ENCODE assay signal across 18 cellular contexts in genomic region chr12:31303466-31303865, GRCh38.
"Had no signal": no experiment of that assay in that cellular context is flagged by ENCODE, and none has a peak within 500 bp of the region (broad histone marks: within the 10 kb centered on the region; RNA-seq: fewer than 3 reads in every experiment).

No MANE protein-coding gene starts in this region.

- DNase-seq: activated CD4-positive, alpha-beta memory T cell treated with anti-CD3 and anti-CD28 coated beads, Interleukin-2, amount 10 ng/mL, durations not matched to agents 7 days and 5 days; activated CD8-positive, alpha-beta memory T cell treated with anti-CD3 and anti-CD28 coated beads, Interleukin-2, amount 50 U/mL, for 48 hours; amniotic stem cell; hippocampal formation; kidney; left lung; mammary epithelial cell; mucosa of descending colon; naive thymus-derived CD8-positive, alpha-beta T cell; occipital lobe; stimulated activated CD4-positive, alpha-beta T cell treated with anti-CD3 and anti-CD28 coated beads, Interleukin-2, amount 100 ng/mL, for 48 hours; stimulated activated naive CD4-positive, alpha-beta T cell treated with Interleukin-2 at 50 U/mL for 16 hours; upper lobe of right lung had no signal

- ATAC-seq: left lung; mucosa of descending colon; naive thymus-derived CD8-positive, alpha-beta T cell; upper lobe of right lung had no signal

- H3K27ac Mint-ChIP-seq: activated CD4-positive, alpha-beta memory T cell treated with anti-CD3 and anti-CD28 coated beads, Interleukin-2, amount 10 ng/mL, durations not matched to agents 7 days and 5 days; activated T-helper 1 cell treated with anti-CD3 and anti-CD28 coated beads, Interleukin-12 subunit alpha, Interleukin-12 subunit beta, Interleukin-2, Interleukin-4 antibody, amounts not matched to agents 30 ng/mL and 10 ng/mL and 1 ng/mL, durations not matched to agents 14 hours and 24 hours and 36 hours had no signal

- H3K9me3 Mint-ChIP-seq: activated CD4-positive, alpha-beta memory T cell treated with anti-CD3 and anti-CD28 coated beads, Interleukin-2, amount 10 ng/mL, durations not matched to agents 7 days and 5 days; activated T-helper 1 cell treated with anti-CD3 and anti-CD28 coated beads, Interleukin-12 subunit alpha, Interleukin-12 subunit beta, Interleukin-2, Interleukin-4 antibody, amounts not matched to agents 30 ng/mL and 10 ng/mL and 1 ng/mL, durations not matched to agents 14 hours and 24 hours and 36 hours; naive thymus-derived CD8-positive, alpha-beta T cell had no signal

- H3K9me3 ChIP-seq: esophagus muscularis mucosa, left lung, mucosa of descending colon, right atrium auricular region, upper lobe of right lung had no signal

- H3K27me3 Mint-ChIP-seq: activated CD4-positive, alpha-beta memory T cell treated with anti-CD3 and anti-CD28 coated beads, Interleukin-2, amount 10 ng/mL, durations not matched to agents 7 days and 5 days; naive thymus-derived CD8-positive, alpha-beta T cell had no signal

- H3K36me3 ChIP-seq: right atrium auricular region had no signal

- H3K27ac ChIP-seq: esophagus muscularis mucosa, left lung, right atrium auricular region, SK-N-MC, upper lobe of right lung, VCaP had no signal

- H3K4me1 ChIP-seq: esophagus muscularis mucosa, left lung, right atrium auricular region, upper lobe of right lung had no signal

- H3K4me3 Mint-ChIP-seq: activated CD4-positive, alpha-beta memory T cell treated with anti-CD3 and anti-CD28 coated beads, Interleukin-2, amount 10 ng/mL, durations not matched to agents 7 days and 5 days; activated T-helper 1 cell treated with anti-CD3 and anti-CD28 coated beads, Interleukin-12 subunit alpha, Interleukin-12 subunit beta, Interleukin-2, Interleukin-4 antibody, amounts not matched to agents 30 ng/mL and 10 ng/mL and 1 ng/mL, durations not matched to agents 14 hours and 24 hours and 36 hours; naive thymus-derived CD8-positive, alpha-beta T cell had no signal

- H3K27me3 ChIP-seq: esophagus muscularis mucosa, left lung, right atrium auricular region, upper lobe of right lung had no signal

- H3K4me3 ChIP-seq: esophagus muscularis mucosa, left lung, mucosa of descending colon, right atrium auricular region, SK-N-MC, upper lobe of right lung had no signal
